In the genomic region with DNA sequence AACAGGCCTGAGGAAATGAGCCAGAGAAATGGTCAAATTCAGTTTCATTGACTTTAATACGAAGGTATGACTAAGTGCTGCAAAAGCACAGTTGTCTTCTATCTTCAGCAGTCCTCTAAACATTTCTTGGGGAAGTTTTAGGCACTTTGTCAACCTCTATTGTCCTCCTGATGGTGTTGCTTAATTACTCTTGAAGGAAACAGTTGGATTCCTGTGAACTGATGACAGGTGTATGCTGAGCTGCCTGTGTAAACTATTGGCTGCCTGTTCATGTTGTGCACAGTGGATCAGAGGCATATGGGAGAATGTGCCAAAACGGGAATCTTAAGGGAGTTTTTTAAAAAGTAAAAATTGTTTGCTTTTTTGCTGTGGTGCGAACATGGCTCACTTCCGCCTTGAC, we compare ENCODE assay signal across 16 cellular contexts.
A peak's percentile ranks its signal among the peaks of the same experiment; 100 is the strongest.
DNase-seq lines count a peak whose midpoint lies in the region; ATAC-seq and TF ChIP-seq lines count a peak whose summit lies in the region.
"Had no signal": no experiment of that assay in that cellular context is flagged by ENCODE, and none has a peak within 500 bp of the region (broad histone marks: within the 10 kb centered on the region; RNA-seq: fewer than 3 reads in every experiment).

No MANE protein-coding gene starts in this region.

- H3K79me1 ChIP-seq in trophoblast cell (ENCODE audit: low read length), result peaks cover under 1% of the 10 kb centered on the region

- no peaks in the 10 kb centered on the region for H3K9me3 ChIP-seq in DOHH2 (ENCODE audit: control insufficient read depth, insufficient read depth, low read length)
- H3K9me3 ChIP-seq in endodermal cell (ENCODE audit: control insufficient read depth, low read length), result no peaks in the 10 kb centered on the region
- H3K9me3 ChIP-seq in trophoblast cell (ENCODE audit: insufficient read depth, low read depth, low read length), result no peaks in the 10 kb centered on the region
- H3K9me3 ChIP-seq in tibial nerve, result no peaks in the 10 kb centered on the region

- H4K91ac ChIP-seq in trophoblast cell (ENCODE audit: low read depth, low read length), result no peak overlapping the region

- H3K4me1 Mint-ChIP-seq in endodermal cell, result peaks cover 56% of the 10 kb centered on the region
- H3K4me1 Mint-ChIP-seq in activated T-cell treated with anti-CD3 and anti-CD28 coated beads, Interleukin-2, amount 50 U/mL, for 4 hours (ENCODE audit: low read depth), result no peaks in the 10 kb centered on the region
- H3K4me1 Mint-ChIP-seq: CD4-positive, CD25-positive, alpha-beta regulatory T cell had no signal

- TF ChIP-seq CTCF in DOHH2 (IDR thresholded peaks at IDR 0.05; ENCODE audit: low read depth, low read length, poor library complexity, severe bottlenecking) (no peak), endodermal cell (conservative IDR thresholded peaks at IDR 0.05) (no peak), tibial nerve (IDR thresholded peaks at IDR 0.05) (no peak)

- H3K18ac ChIP-seq in trophoblast cell (ENCODE audit: low read length), result peak overlapping the region; percentile 58

- TF ChIP-seq POLR2A in tibial nerve (IDR thresholded peaks at IDR 0.05), result no peak

- no peaks in the 10 kb centered on the region for H3K36me3 ChIP-seq in DOHH2 (ENCODE audit: control insufficient read depth, low read length)
- peaks cover 4% of the 10 kb centered on the region for H3K36me3 ChIP-seq in endodermal cell (ENCODE audit: control insufficient read depth, insufficient read depth, low read length)
- no peaks in the 10 kb centered on the region for H3K36me3 ChIP-seq in trophoblast cell (ENCODE audit: control insufficient read depth in 1 of 2, insufficient read depth in 2 of 2, low read length in 2 of 2)
- H3K36me3 ChIP-seq in tibial nerve, result no peaks in the 10 kb centered on the region

- H3K4me3 ChIP-seq in DOHH2 (ENCODE audit: low read length) (no peak overlapping the region), endodermal cell (ENCODE audit: low read length) (peak overlapping the region; percentile 25), trophoblast cell (ENCODE audit: low read depth, low read length) (no peak overlapping the region), tibial nerve (no peak overlapping the region)
- H3K4me3 ChIP-seq: BLaER1 treated with 17β-estradiol and CSF1 and Interleukin-3, amounts not matched to agents 10 nM and 100 nM had no signal

- H3K4me3 Mint-ChIP-seq in endodermal cell, result no peak overlapping the region
- no peak overlapping the region for H3K4me3 Mint-ChIP-seq in activated T-cell treated with anti-CD3 and anti-CD28 coated beads, Interleukin-2, amount 50 U/mL, for 4 hours
- H3K4me3 Mint-ChIP-seq: CD4-positive, CD25-positive, alpha-beta regulatory T cell; H9 had no signal

- no peaks in the 10 kb centered on the region for H4K20me1 ChIP-seq in DOHH2 (ENCODE audit: control insufficient read depth, insufficient read depth, low read depth, low read length)

- no peak for ATAC-seq in activated T-cell treated with anti-CD3 and anti-CD28 coated beads, Interleukin-2, amount 50 U/mL, for 4 hours

- peaks cover 19% of the 10 kb centered on the region for H3F3A ChIP-seq in DOHH2 (ENCODE audit: control insufficient read depth, insufficient read depth)

- H3K4me1 ChIP-seq in DOHH2 (ENCODE audit: control insufficient read depth, low read length) (peaks cover 81% of the 10 kb centered on the region), endodermal cell (ENCODE audit: control insufficient read depth, insufficient read depth, low read length) (peaks cover 15% of the 10 kb centered on the region), trophoblast cell (ENCODE audit: control insufficient read depth in 1 of 2, insufficient read depth in 2 of 2, low read length in 2 of 2) (peaks cover 10 to 17% of the 10 kb centered on the region in 2 experiments), tibial nerve (peaks cover 0 to 56% (median 0%) of the 10 kb centered on the region in 4 donors)

- H2BK5ac ChIP-seq in trophoblast cell (ENCODE audit: low read depth, low read length, poor library complexity), result no peak overlapping the region

- H3K23ac ChIP-seq in trophoblast cell (ENCODE audit: low read length), result no peak overlapping the region

- peak overlapping the region; percentile 94; the same call in 1 of the 2 replicates for H3K4me2 ChIP-seq in DOHH2 (ENCODE audit: low read length)
- H3K4me2 ChIP-seq in trophoblast cell (ENCODE audit: low read length), result no peak overlapping the region

- H3K79me2 ChIP-seq in DOHH2 (ENCODE audit: control insufficient read depth, low read length) (peaks cover 79% of the 10 kb centered on the region), trophoblast cell (ENCODE audit: control insufficient read depth, insufficient read depth, low read length, poor library complexity) (no peaks in the 10 kb centered on the region)

- no peak overlapping the region for H4K8ac ChIP-seq in trophoblast cell (ENCODE audit: low read depth, low read length)

- no peak overlapping the region for H3K9ac ChIP-seq in endodermal cell (ENCODE audit: extremely low read depth, low read length, poor library complexity, severe bottlenecking)
- no peak overlapping the region for H3K9ac ChIP-seq in trophoblast cell (ENCODE audit: low read length)
- H3K9ac ChIP-seq: BLaER1 treated with 17β-estradiol and CSF1 and Interleukin-3, amounts not matched to agents 10 nM and 100 nM had no signal

- peaks cover 5% of the 10 kb centered on the region for H3K36me3 Mint-ChIP-seq in endodermal cell (ENCODE audit: low read depth)
- no peaks in the 10 kb centered on the region for H3K36me3 Mint-ChIP-seq in activated T-cell treated with anti-CD3 and anti-CD28 coated beads, Interleukin-2, amount 50 U/mL, for 4 hours (ENCODE audit: insufficient read depth)
- H3K36me3 Mint-ChIP-seq: CD4-positive, CD25-positive, alpha-beta regulatory T cell had no signal

- no peak overlapping the region for H2BK120ac ChIP-seq in trophoblast cell (ENCODE audit: insufficient read depth, low read length, poor library complexity)

- H3K27ac Mint-ChIP-seq in endodermal cell, result no peak overlapping the region
- H3K27ac Mint-ChIP-seq: CD4-positive, CD25-positive, alpha-beta regulatory T cell; H9 had no signal

- no peak for TF ChIP-seq EP300 in tibial nerve (IDR thresholded peaks at IDR 0.05)

- DNase-seq in NCI-H69 (lab: John Stamatoyannopoulos, UW) (peak; percentile 57), endodermal cell (no peak), trophoblast cell (no peak), iPS-NIHi7 (ENCODE audit: extremely low spot score) (no peak), tibial nerve (ENCODE audit: low spot score in 2 of 2) (no peak), A172 (ENCODE audit: low spot score) (no peak)
- no peak for DNase-seq in activated T-cell treated with anti-CD3 and anti-CD28 coated beads, Interleukin-2, amount 50 U/mL, for 4 hours
- DNase-seq: 8988T; ACHN; Calu3; CD4-positive, CD25-positive, alpha-beta regulatory T cell; DMS 273 treated with DMSO at 0.1 percent for 48 hours; GOT3; H9 had no signal

- H3K27me3 ChIP-seq in DOHH2 (ENCODE audit: control insufficient read depth, low read length), result no peaks in the 10 kb centered on the region
- no peaks in the 10 kb centered on the region for H3K27me3 ChIP-seq in endodermal cell (ENCODE audit: control insufficient read depth, insufficient read depth, low read length, poor library complexity, severe bottlenecking)
- H3K27me3 ChIP-seq in trophoblast cell (ENCODE audit: insufficient read depth, low read length), result no peaks in the 10 kb centered on the region
- no peaks in the 10 kb centered on the region for H3K27me3 ChIP-seq in tibial nerve
- H3K27me3 ChIP-seq: BLaER1 treated with 17β-estradiol and CSF1 and Interleukin-3, amounts not matched to agents 10 nM and 100 nM had no signal

- WGBS in endodermal cell (ENCODE audit: insufficient coverage in 1 of 2, insufficient read length in 1 of 2), 2 experiments, result 78 to 88% methylated on average over 1 to 4 of the region's 4 CpGs
- WGBS in trophoblast cell (ENCODE audit: extremely low coverage, insufficient coverage, insufficient read length), result no CpG with 5 or more reads among the region's 4 CpGs
- WGBS in tibial nerve, 2 donors, result 72 to 78% methylated on average over 4 of the region's 4 CpGs

- H3K9me3 Mint-ChIP-seq in endodermal cell, result no peaks in the 10 kb centered on the region
- no peaks in the 10 kb centered on the region for H3K9me3 Mint-ChIP-seq in activated T-cell treated with anti-CD3 and anti-CD28 coated beads, Interleukin-2, amount 50 U/mL, for 4 hours
- H3K9me3 Mint-ChIP-seq: H9 had no signal

- H3K27me3 Mint-ChIP-seq in endodermal cell (ENCODE audit: insufficient read depth), result no peaks in the 10 kb centered on the region
- H3K27me3 Mint-ChIP-seq in activated T-cell treated with anti-CD3 and anti-CD28 coated beads, Interleukin-2, amount 50 U/mL, for 4 hours (ENCODE audit: low read depth), result no peaks in the 10 kb centered on the region

- H3K14ac ChIP-seq in trophoblast cell (ENCODE audit: low read length), result no peak overlapping the region

- H3K27ac ChIP-seq in DOHH2 (ENCODE audit: low read depth, low read length) (no peak overlapping the region), endodermal cell (ENCODE audit: low read depth, low read length) (no peak overlapping the region), trophoblast cell (ENCODE audit: low read depth, low read length) (no peak overlapping the region), tibial nerve (no peak overlapping the region)
- H3K27ac ChIP-seq: BLaER1 treated with 17β-estradiol and CSF1 and Interleukin-3, amounts not matched to agents 10 nM and 100 nM had no signal

- H2BK12ac ChIP-seq in trophoblast cell (ENCODE audit: low read length), result no peak overlapping the region

- no peak overlapping the region for H3K4ac ChIP-seq in trophoblast cell (ENCODE audit: low read depth, low read length)

- no peak overlapping the region for H2AFZ ChIP-seq in trophoblast cell (ENCODE audit: insufficient read depth, low read length, poor library complexity)

- no peak overlapping the region for H2AK5ac ChIP-seq in trophoblast cell (ENCODE audit: low read length)

- no peak overlapping the region for H4K12ac ChIP-seq in trophoblast cell (ENCODE audit: low read depth, low read length)

- H3K9me2 ChIP-seq in DOHH2 (replicated peaks; ENCODE audit: control insufficient read depth, low read length), result no peaks in the 10 kb centered on the region
